ENCODE assay signal across 27 cellular contexts in genomic region chr16:22736791-22737190, GRCh38.
"Had no signal": no experiment of that assay in that cellular context is flagged by ENCODE, and none has a peak within 500 bp of the region (broad histone marks: within the 10 kb centered on the region; RNA-seq: fewer than 3 reads in every experiment).

No MANE protein-coding gene starts in this region.

- H3K27ac ChIP-seq: brain microvascular endothelial cell, coronary artery had no signal

- H3K4me3 Mint-ChIP-seq: activated CD4-positive, alpha-beta memory T cell treated with anti-CD3 and anti-CD28 coated beads, Interleukin-2, amount 10 ng/mL, durations not matched to agents 7 days and 5 days; activated CD4-positive, alpha-beta T cell treated with anti-CD3 and anti-CD28 coated beads, Interleukin-2, amount 10 ng/mL, durations not matched to agents 7 days and 5 days; activated naive CD8-positive, alpha-beta T cell; activated T-cell treated with anti-CD3 and anti-CD28 coated beads, Interleukin-2, amount 50 U/mL, for 4 hours; activated T-helper 17 cell treated with anti-CD3 and anti-CD28 coated beads, Interleukin-2, amount 50 U/mL, for 72 hours; central memory CD8-positive, alpha-beta T cell; effector memory CD8-positive, alpha-beta T cell; T-cell; T-helper 1 cell treated with Interleukin-12 subunit alpha and Interleukin-12 subunit beta and Interleukin-4 antibody, amounts not matched to agents 30 μg/mL and 1 μg/mL, for 36 hours had no signal

- H3K9me3 Mint-ChIP-seq: activated CD4-positive, alpha-beta memory T cell treated with anti-CD3 and anti-CD28 coated beads, Interleukin-2, amount 10 ng/mL, durations not matched to agents 7 days and 5 days; activated CD4-positive, alpha-beta T cell treated with anti-CD3 and anti-CD28 coated beads, Interleukin-2, amount 10 ng/mL, durations not matched to agents 7 days and 5 days; activated T-cell treated with anti-CD3 and anti-CD28 coated beads, Interleukin-2, amount 50 U/mL, for 4 hours; activated T-helper 17 cell treated with anti-CD3 and anti-CD28 coated beads, Interleukin-2, amount 50 U/mL, for 72 hours; central memory CD8-positive, alpha-beta T cell; effector memory CD8-positive, alpha-beta T cell; T-cell; T-helper 1 cell treated with Interleukin-12 subunit alpha and Interleukin-12 subunit beta and Interleukin-4 antibody, amounts not matched to agents 30 μg/mL and 1 μg/mL, for 36 hours had no signal

- H3K36me3 ChIP-seq: brain microvascular endothelial cell had no signal

- H3K4me1 Mint-ChIP-seq: activated CD4-positive, alpha-beta memory T cell treated with anti-CD3 and anti-CD28 coated beads, Interleukin-2, amount 10 ng/mL, durations not matched to agents 7 days and 5 days; activated CD4-positive, alpha-beta T cell treated with anti-CD3 and anti-CD28 coated beads, Interleukin-2, amount 10 ng/mL, durations not matched to agents 7 days and 5 days; activated T-helper 17 cell treated with anti-CD3 and anti-CD28 coated beads, Interleukin-2, amount 50 U/mL, for 72 hours; central memory CD8-positive, alpha-beta T cell; T-cell had no signal

- H3K27ac Mint-ChIP-seq: activated CD4-positive, alpha-beta memory T cell treated with anti-CD3 and anti-CD28 coated beads, Interleukin-2, amount 10 ng/mL, durations not matched to agents 7 days and 5 days; activated CD4-positive, alpha-beta T cell treated with anti-CD3 and anti-CD28 coated beads, Interleukin-2, amount 10 ng/mL, durations not matched to agents 7 days and 5 days; activated naive CD8-positive, alpha-beta T cell; activated T-helper 17 cell treated with anti-CD3 and anti-CD28 coated beads, Interleukin-2, amount 50 U/mL, for 72 hours; effector memory CD8-positive, alpha-beta T cell; T-cell; T-helper 1 cell treated with Interleukin-12 subunit alpha and Interleukin-12 subunit beta and Interleukin-4 antibody, amounts not matched to agents 30 μg/mL and 1 μg/mL, for 36 hours had no signal

- H3K27me3 ChIP-seq: brain microvascular endothelial cell had no signal

- DNase-seq: activated CD4-positive, alpha-beta memory T cell treated with anti-CD3 and anti-CD28 coated beads, Interleukin-2, amount 10 ng/mL, durations not matched to agents 7 days and 5 days; activated CD4-positive, alpha-beta T cell treated with anti-CD3 and anti-CD28 coated beads for 1 hour; activated CD4-positive, alpha-beta T cell treated with anti-CD3 and anti-CD28 coated beads for 4 hours; activated CD4-positive, alpha-beta T cell treated with anti-CD3 and anti-CD28 coated beads, Interleukin-2, amount 10 ng/mL, durations not matched to agents 7 days and 5 days; activated CD4-positive, alpha-beta T cell treated with anti-CD3 and anti-CD28 coated beads, Interleukin-2, amount 50 U/mL, for 4 hours; activated CD8-positive, alpha-beta memory T cell treated with anti-CD3 and anti-CD28 coated beads for 24 hours; activated effector memory CD4-positive, alpha-beta T cell treated with Interleukin-2 at 50 U/mL for 16 hours; activated gamma-delta T cell treated with Interleukin-2 at 50 U/mL for 16 hours; activated naive CD4-positive, alpha-beta T cell treated with anti-CD3 and anti-CD28 coated beads, Interleukin-2, amount 50 U/mL, for 16 hours; activated naive CD4-positive, alpha-beta T cell treated with Interleukin-2 at 50 U/mL for 16 hours; activated T-cell treated with anti-CD3 and anti-CD28 coated beads, Interleukin-2, amount 50 U/mL, for 4 hours; amniotic stem cell; anterior cingulate cortex; brain microvascular endothelial cell; dermis blood vessel endothelial cell; effector CD4-positive, alpha-beta T cell; effector memory CD8-positive, alpha-beta T cell; foreskin fibroblast; head of caudate nucleus; hippocampal formation; T-cell; T-helper 9 cell had no signal

- H3K4me3 ChIP-seq: coronary artery had no signal

- H3K36me3 Mint-ChIP-seq: activated naive CD8-positive, alpha-beta T cell; T-cell had no signal
